ENCODE assay signal across 15 cellular contexts in genomic region chr10:73232887-73233286, GRCh38. TPM values are rescaled to one million over a fixed set of nuclear protein-coding genes. Genes with fewer than 3 reads are reported as not detected.
DNase-seq lines count a peak whose midpoint lies in the region; ATAC-seq, FAIRE-seq and TF ChIP-seq lines count a peak whose summit lies in the region.
"Had no signal": no experiment of that assay in that cellular context is flagged by ENCODE, and none has a peak within 500 bp of the region (broad histone marks: within the 10 kb centered on the region; RNA-seq: fewer than 3 reads in every experiment).

No MANE protein-coding gene starts in this region.

- H3K4me3 ChIP-seq in Caco-2 (ENCODE audit: low read depth, low read length) (no peak overlapping the region), HEK293 (ENCODE audit: low read depth, low read length) (no peak overlapping the region)

- peaks cover 62% of the 10 kb centered on the region for H3K36me3 Mint-ChIP-seq in Caco-2 (ENCODE audit: insufficient read depth, unreplicated experiment)
- peaks cover 27% of the 10 kb centered on the region for H3K36me3 Mint-ChIP-seq in activated CD8-positive, alpha-beta memory T cell treated with anti-CD3 and anti-CD28 coated beads, Interleukin-2, amount 10 ng/mL, durations not matched to agents 7 days and 5 days

- no peaks in the 10 kb centered on the region for H3K4me1 Mint-ChIP-seq in Caco-2 (ENCODE audit: low read depth, unreplicated experiment)
- H3K4me1 Mint-ChIP-seq in activated CD8-positive, alpha-beta memory T cell treated with anti-CD3 and anti-CD28 coated beads, Interleukin-2, amount 10 ng/mL, durations not matched to agents 7 days and 5 days: no peaks in the 10 kb centered on the region

- CTCF ChIA-PET in Caco-2 (lab: Charles Lee) (interaction anchor here (0.5 to 1.4 kb wide), 2 partner anchors 19 to 137 kb away, joined by 5 to 10 read pairs; partner anchors contain the start of gene MRPS16), HEK293 (lab: Yijun Ruan, JAX) (interaction anchor here (0.5 to 1.5 kb wide), 6 partner anchors 13 to 305 kb away, joined by 3 to 10 read pairs (median 4); no protein-coding TSS in a partner anchor)
- CTCF ChIA-PET in activated CD8-positive, alpha-beta memory T cell treated with anti-CD3 and anti-CD28 coated beads, Interleukin-2, amount 10 ng/mL, durations not matched to agents 7 days and 5 days (lab: Charles Lee): interaction anchor here (1.1 kb wide), 1 partner anchor 74 kb away, joined by 3 read pairs; no protein-coding TSS in a partner anchor

- no peaks in the 10 kb centered on the region for H3K4me1 ChIP-seq in Caco-2
- no peaks in the 10 kb centered on the region for H3K4me1 ChIP-seq in HEK293 (ENCODE audit: control insufficient read depth, insufficient read depth, low read length)

- DNase-seq in Caco-2 (peak in 1 of 2 experiments; percentile 19), iPS-NIHi7 (ENCODE audit: extremely low spot score) (peak; percentile 19), RPMI8226 (no peak), frontal cortex (ENCODE audit: low spot score in 2 of 2) (no peak)
- DNase-seq in activated CD8-positive, alpha-beta memory T cell treated with anti-CD3 and anti-CD28 coated beads, Interleukin-2, amount 10 ng/mL, durations not matched to agents 7 days and 5 days: no peak
- DNase-seq: activated CD8-positive, alpha-beta memory T cell treated with anti-CD3 and anti-CD28 coated beads, Interleukin-2, amount 50 U/mL, for 4 hours; effector CD8-positive, alpha-beta T cell; midbrain; NCI-H187; substantia nigra; T-helper 17 cell had no signal

- POLR2A ChIA-PET in Caco-2 (lab: Charles Lee) (no interaction called here), HEK293 (lab: Yijun Ruan, JAX) (interaction anchor here (0.9 to 1.9 kb wide), 2 partner anchors 14 to 20 kb away, joined by 3 to 12 read pairs; partner anchors contain the start of gene DNAJC9)

- FAIRE-seq in frontal cortex (lab: Jason Lieb, UNC): no peak

- no peaks in the 10 kb centered on the region for H3K9me3 Mint-ChIP-seq in Caco-2 (ENCODE audit: unreplicated experiment)
- H3K9me3 Mint-ChIP-seq in activated CD8-positive, alpha-beta memory T cell treated with anti-CD3 and anti-CD28 coated beads, Interleukin-2, amount 10 ng/mL, durations not matched to agents 7 days and 5 days (ENCODE audit: low read depth): no peaks in the 10 kb centered on the region

- peaks cover 4% of the 10 kb centered on the region for H3K36me3 ChIP-seq in Caco-2 (ENCODE audit: control insufficient read depth, insufficient read depth, low read length)
- peaks cover 14 to 71% of the 10 kb centered on the region in 2 experiments for H3K36me3 ChIP-seq in HEK293 (ENCODE audit: control insufficient read depth in 2 of 2, insufficient read depth in 1 of 2, low read length in 2 of 2)

- H3K27ac Mint-ChIP-seq in Caco-2 (ENCODE audit: unreplicated experiment): no peak overlapping the region
- no peak overlapping the region for H3K27ac Mint-ChIP-seq in activated CD8-positive, alpha-beta memory T cell treated with anti-CD3 and anti-CD28 coated beads, Interleukin-2, amount 10 ng/mL, durations not matched to agents 7 days and 5 days
- H3K27ac Mint-ChIP-seq: T-helper 17 cell had no signal

- no peak for ATAC-seq in HG03159 (IDR thresholded peaks at IDR 0.05; ENCODE audit: unreplicated experiment)
- no peak for ATAC-seq in activated CD8-positive, alpha-beta memory T cell treated with anti-CD3 and anti-CD28 coated beads, Interleukin-2, amount 10 ng/mL, durations not matched to agents 7 days and 5 days
- ATAC-seq: sciatic nerve, T-helper 17 cell had no signal

- intact Hi-C loops in Caco-2 (cut with micrococcal nuclease; ENCODE audit: unreplicated experiment): no loop called here

- no TSS peak for BruUV-seq in Caco-2 (replicated peaks; lab: Mats Ljungman, UMichigan)

- TF ChIP-seq CTCF in Caco-2 (IDR thresholded peaks at IDR 0.05; ENCODE audit: insufficient read depth in 1 of 2, low read depth in 1 of 2, low read length in 1 of 2, severe bottlenecking in 1 of 2, unreplicated experiment in 1 of 2): peak; percentile 16 to 43
- TF ChIP-seq CTCF in HEK293 (tag by site-specific recombination; IDR thresholded peaks at IDR 0.05): no peak
- TF ChIP-seq CTCF in VCaP (conservative IDR thresholded peaks at IDR 0.05): peak; percentile 18; the same call in 1 of the 2 replicates

- H3K4me3 Mint-ChIP-seq in Caco-2 (ENCODE audit: unreplicated experiment): no peak overlapping the region
- H3K4me3 Mint-ChIP-seq in activated CD8-positive, alpha-beta memory T cell treated with anti-CD3 and anti-CD28 coated beads, Interleukin-2, amount 10 ng/mL, durations not matched to agents 7 days and 5 days: no peak overlapping the region
- H3K4me3 Mint-ChIP-seq: T-helper 17 cell had no signal

- H3K27ac ChIP-seq in HEK293 (ENCODE audit: extremely low read depth, low read depth, low read length): no peak overlapping the region
- H3K27ac ChIP-seq in VCaP: no peak overlapping the region

- H3K27me3 Mint-ChIP-seq in Caco-2 (ENCODE audit: insufficient read depth, unreplicated experiment): no peaks in the 10 kb centered on the region
- H3K27me3 Mint-ChIP-seq in activated CD8-positive, alpha-beta memory T cell treated with anti-CD3 and anti-CD28 coated beads, Interleukin-2, amount 10 ng/mL, durations not matched to agents 7 days and 5 days: no peaks in the 10 kb centered on the region
- H3K27me3 Mint-ChIP-seq: T-helper 17 cell had no signal

- no peaks in the 10 kb centered on the region for H3K27me3 ChIP-seq in Caco-2 (replicated peaks; ENCODE audit: control insufficient read depth, insufficient read depth, low read length)

- H3K9me3 ChIP-seq in Caco-2: no peaks in the 10 kb centered on the region
- H3K9me3 ChIP-seq in HEK293 (ENCODE audit: control insufficient read depth, insufficient read depth, low read depth, low read length): no peaks in the 10 kb centered on the region

TF ChIP-seq in HEK293, 187 proteins besides CTCF, POLR2A, EP300 and RAD21:
- TF ChIP-seq ZNF654 (tag by site-specific recombination; IDR thresholded peaks at IDR 0.05; ENCODE audit: low read depth): peak; percentile 31; the same call in 1 of the 2 replicates
- TF ChIP-seq SCRT2 (tag by site-specific recombination; IDR thresholded peaks at IDR 0.05): no peak

RNA-seq across cellular contexts. Expression of gene DNAJC9, which starts 14.2 kb away (rescaled TPM):
- total RNA-seq in Caco-2 (2022) (64.4 and 65.2 TPM in 2 replicates), frontal cortex (79.1 TPM)
- 10 to 100 TPM; 63.5 to 65.1 TPM for total RNA-seq in activated CD8-positive, alpha-beta memory T cell treated with anti-CD3 and anti-CD28 coated beads, Interleukin-2, amount 10 ng/mL, durations not matched to agents 7 days and 5 days

RNA-seq across cellular contexts. Expression of gene MRPS16, which starts 19.6 kb away (rescaled TPM):
- 191 and 194 TPM in 2 replicates for total RNA-seq in Caco-2 (2022)
- 100 to 1,000 TPM in 1 of 2 experiments, 10 to 100 TPM in 1; 79.2 to 110 TPM for total RNA-seq in activated CD8-positive, alpha-beta memory T cell treated with anti-CD3 and anti-CD28 coated beads, Interleukin-2, amount 10 ng/mL, durations not matched to agents 7 days and 5 days
- 126 TPM for total RNA-seq in frontal cortex
